Comparison of ENCODE assay signal across 8 cellular contexts in the genomic region with DNA sequence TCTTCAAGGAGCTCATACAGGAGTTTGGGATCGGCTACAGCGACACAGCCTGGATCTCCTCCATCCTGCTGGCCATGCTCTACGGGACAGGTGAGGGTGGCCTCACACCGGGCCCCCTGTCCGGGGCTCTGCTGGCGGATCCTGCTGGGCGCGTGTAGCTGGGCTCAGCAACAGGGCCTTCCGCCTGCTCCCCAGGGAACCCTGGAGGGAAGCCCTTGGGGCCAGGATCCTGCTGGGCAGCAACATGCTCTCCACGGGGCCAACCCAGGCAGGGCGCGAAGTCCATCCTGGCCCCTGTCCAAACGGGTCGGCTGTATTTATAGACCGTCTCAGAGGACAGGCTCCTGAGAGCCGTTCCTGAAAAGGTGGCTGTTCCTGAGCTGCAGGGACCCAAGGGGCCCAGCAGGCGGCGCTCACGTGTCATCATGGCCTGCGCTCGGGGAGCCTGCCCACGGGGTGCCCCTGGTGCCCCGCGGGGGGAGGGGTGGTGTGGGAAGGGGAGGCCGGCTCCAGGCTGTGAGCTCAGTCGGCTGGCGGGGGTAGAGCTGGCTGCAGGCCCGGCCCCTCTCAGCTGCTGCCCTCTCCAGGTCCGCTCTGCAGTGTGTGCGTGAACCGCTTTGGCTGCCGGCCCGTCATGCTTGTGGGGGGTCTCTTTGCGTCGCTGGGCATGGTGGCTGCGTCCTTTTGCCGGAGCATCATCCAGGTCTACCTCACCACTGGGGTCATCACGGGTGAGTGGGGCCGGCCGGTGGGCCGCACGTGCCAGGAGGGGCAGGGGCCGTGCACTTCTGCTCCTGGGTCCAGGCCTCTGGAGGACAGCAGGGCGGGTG. TPM values are rescaled to one million over a fixed set of nuclear protein-coding genes. Genes with fewer than 3 reads are reported as not detected.
DNase-seq lines count a peak whose midpoint lies in the region; ATAC-seq and TF ChIP-seq lines count a peak whose summit lies in the region.

No MANE protein-coding gene starts in this region.

- no peak overlapping the region for H3K27ac ChIP-seq in lung (ENCODE audit: low read depth in 1 of 2, low read length in 1 of 2)

- DNase-seq in GF-D8 (lab: John Stamatoyannopoulos, UW): peak; percentile 12
- DNase-seq in NCI-H2029 treated with DMSO at 0.1 percent for 48 hours (lab: John Stamatoyannopoulos, UW): peak; percentile 41
- peak; percentile 82 for DNase-seq in activated CD4-positive, alpha-beta T cell treated with anti-CD3 and anti-CD28 coated beads for 48 hours
- DNase-seq in choroid plexus epithelial cell (ENCODE audit: low read depth): peak; percentile 92
- no peak for DNase-seq in lung (ENCODE audit: low spot score)

- no peaks in the 10 kb centered on the region for H3K27me3 ChIP-seq in lung (ENCODE audit: control insufficient read depth, insufficient read depth)

- H3K27ac Mint-ChIP-seq in stimulated activated memory B cell treated with anti-CD40 and anti-IgM and Interleukin-4, amounts not matched to agents 10 μg/mL and 1 μg/mL and 100 μg/mL, for 72 hours: peak overlapping the region; percentile 52

- no peaks in the 10 kb centered on the region for H3K27me3 Mint-ChIP-seq in stimulated activated memory B cell treated with anti-CD40 and anti-IgM and Interleukin-4, amounts not matched to agents 10 μg/mL and 1 μg/mL and 100 μg/mL, for 72 hours

- H3K9me3 Mint-ChIP-seq in stimulated activated memory B cell treated with anti-CD40 and anti-IgM and Interleukin-4, amounts not matched to agents 10 μg/mL and 1 μg/mL and 100 μg/mL, for 72 hours: no peaks in the 10 kb centered on the region

- H3K4me3 ChIP-seq in choroid plexus epithelial cell (ENCODE audit: low read depth, low read length): no peak overlapping the region
- H3K4me3 ChIP-seq in lung: no peak overlapping the region

- H3K4me3 Mint-ChIP-seq in stimulated activated memory B cell treated with anti-CD40 and anti-IgM and Interleukin-4, amounts not matched to agents 10 μg/mL and 1 μg/mL and 100 μg/mL, for 72 hours: no peak overlapping the region

- no peaks in the 10 kb centered on the region for H3K9me3 ChIP-seq in lung (ENCODE audit: control insufficient read depth in 2 of 2, insufficient read depth in 1 of 2, low read length in 1 of 2)

- H3K4me1 ChIP-seq in lung (ENCODE audit: control insufficient read depth in 2 of 2, insufficient read depth in 2 of 2, low read length in 2 of 2): peaks cover 14 to 57% of the 10 kb centered on the region in 2 donors

- 40 to 42% methylated on average over 43 to 44 of the region's 44 CpGs for WGBS in lung, 2 donors

- H3K4me1 Mint-ChIP-seq in stimulated activated memory B cell treated with anti-CD40 and anti-IgM and Interleukin-4, amounts not matched to agents 10 μg/mL and 1 μg/mL and 100 μg/mL, for 72 hours: peaks cover 78% of the 10 kb centered on the region

- H3K36me3 ChIP-seq in lung (ENCODE audit: control insufficient read depth in 2 of 2, insufficient read depth in 2 of 2, low read length in 2 of 2): peaks cover 0 to 26% of the 10 kb centered on the region in 2 donors

- TF ChIP-seq CTCF in choroid plexus epithelial cell (conservative IDR thresholded peaks at IDR 0.05; ENCODE audit: low read depth, low read length): peak; percentile 84
- TF ChIP-seq CTCF in lung (IDR thresholded peaks at IDR 0.05; ENCODE audit: control extremely low read depth, extremely low read depth): peak; percentile 69

- ATAC-seq in lung (ENCODE audit: insufficient read depth, low FRiP score) (no peak), GM21515 (IDR thresholded peaks at IDR 0.05; ENCODE audit: unreplicated experiment) (no peak), HG02763 (IDR thresholded peaks at IDR 0.05; ENCODE audit: unreplicated experiment) (no peak)
- ATAC-seq in stimulated activated memory B cell treated with anti-CD40 and anti-IgM and Interleukin-4, amounts not matched to agents 10 μg/mL and 1 μg/mL and 100 μg/mL, for 72 hours: no peak

- peaks cover 11% of the 10 kb centered on the region for H3K36me3 Mint-ChIP-seq in stimulated activated memory B cell treated with anti-CD40 and anti-IgM and Interleukin-4, amounts not matched to agents 10 μg/mL and 1 μg/mL and 100 μg/mL, for 72 hours

RNA-seq across cellular contexts. Expression of gene SLC16A3, which starts 7.5 kb away (rescaled TPM):
- total RNA-seq in lung: 100 to 1,000 TPM in 1 of 2 donors, 10 to 100 TPM in 1; 31.0 to 154 TPM
- polyA plus RNA-seq in lung: 100 to 1,000 TPM in 1 of 2 donors, 10 to 100 TPM in 1; 33.2 to 309 TPM

RNA-seq across cellular contexts. Expression of gene CCDC57, which starts 23.7 kb away (rescaled TPM):
- 10 to 100 TPM; 33.2 to 89.4 TPM for total RNA-seq in lung
- polyA plus RNA-seq in lung: 100 to 1,000 TPM in 1 of 2 donors, 10 to 100 TPM in 1; 60.4 to 128 TPM

RNA-seq across cellular contexts. Expression of gene CSNK1D, which starts 37.1 kb away (rescaled TPM):
- total RNA-seq in lung: 100 to 1,000 TPM in 1 of 2 donors, 10 to 100 TPM in 1; 72.7 to 160 TPM
- polyA plus RNA-seq in lung: 100 to 1,000 TPM; 110 to 137 TPM
